Comparison of ENCODE assay signal across 1 cellular context in the genomic region with DNA sequence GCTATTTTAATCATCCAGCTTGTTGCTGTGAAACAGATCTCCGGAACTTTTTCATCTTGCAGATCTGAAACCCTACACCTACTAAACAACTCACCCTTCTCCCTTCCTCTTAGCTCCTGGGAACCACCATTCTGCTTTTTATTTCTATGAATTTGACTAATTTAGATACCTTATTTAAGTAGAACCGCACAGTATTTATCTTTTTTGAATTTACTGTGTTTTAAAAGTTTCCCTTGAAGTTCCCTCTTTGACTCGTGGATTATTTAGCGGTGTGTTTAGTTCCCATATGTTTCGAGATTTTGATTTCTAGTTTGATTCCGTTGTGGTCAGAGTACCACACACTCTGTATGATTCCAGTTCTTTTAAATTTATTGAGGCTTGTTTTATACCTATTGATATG.
TF ChIP-seq lines count a peak whose summit lies in the region.

No MANE protein-coding gene starts in this region.

TF ChIP-seq in HepG2, 621 proteins besides CTCF, POLR2A, EP300 and RAD21:
- TF ChIP-seq, protein P1, sequence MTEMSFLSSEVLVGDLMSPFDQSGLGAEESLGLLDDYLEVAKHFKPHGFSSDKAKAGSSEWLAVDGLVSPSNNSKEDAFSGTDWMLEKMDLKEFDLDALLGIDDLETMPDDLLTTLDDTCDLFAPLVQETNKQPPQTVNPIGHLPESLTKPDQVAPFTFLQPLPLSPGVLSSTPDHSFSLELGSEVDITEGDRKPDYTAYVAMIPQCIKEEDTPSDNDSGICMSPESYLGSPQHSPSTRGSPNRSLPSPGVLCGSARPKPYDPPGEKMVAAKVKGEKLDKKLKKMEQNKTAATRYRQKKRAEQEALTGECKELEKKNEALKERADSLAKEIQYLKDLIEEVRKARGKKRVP (CRISPR knock-in tag; IDR thresholded peaks at IDR 0.05): no peak
- TF ChIP-seq, protein P2, sequence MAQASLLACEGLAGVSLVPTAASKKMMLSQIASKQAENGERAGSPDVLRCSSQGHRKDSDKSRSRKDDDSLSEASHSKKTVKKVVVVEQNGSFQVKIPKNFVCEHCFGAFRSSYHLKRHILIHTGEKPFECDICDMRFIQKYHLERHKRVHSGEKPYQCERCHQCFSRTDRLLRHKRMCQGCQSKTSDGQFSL (CRISPR knock-in tag; IDR thresholded peaks at IDR 0.05): no peak
- no peak for TF ChIP-seq ETV5 (CRISPR knock-in tag; IDR thresholded peaks at IDR 0.05; ENCODE audit: borderline replicate concordance)
- no peak for TF ChIP-seq HOXA7 (CRISPR knock-in tag; IDR thresholded peaks at IDR 0.05)
- TF ChIP-seq, protein P3, sequence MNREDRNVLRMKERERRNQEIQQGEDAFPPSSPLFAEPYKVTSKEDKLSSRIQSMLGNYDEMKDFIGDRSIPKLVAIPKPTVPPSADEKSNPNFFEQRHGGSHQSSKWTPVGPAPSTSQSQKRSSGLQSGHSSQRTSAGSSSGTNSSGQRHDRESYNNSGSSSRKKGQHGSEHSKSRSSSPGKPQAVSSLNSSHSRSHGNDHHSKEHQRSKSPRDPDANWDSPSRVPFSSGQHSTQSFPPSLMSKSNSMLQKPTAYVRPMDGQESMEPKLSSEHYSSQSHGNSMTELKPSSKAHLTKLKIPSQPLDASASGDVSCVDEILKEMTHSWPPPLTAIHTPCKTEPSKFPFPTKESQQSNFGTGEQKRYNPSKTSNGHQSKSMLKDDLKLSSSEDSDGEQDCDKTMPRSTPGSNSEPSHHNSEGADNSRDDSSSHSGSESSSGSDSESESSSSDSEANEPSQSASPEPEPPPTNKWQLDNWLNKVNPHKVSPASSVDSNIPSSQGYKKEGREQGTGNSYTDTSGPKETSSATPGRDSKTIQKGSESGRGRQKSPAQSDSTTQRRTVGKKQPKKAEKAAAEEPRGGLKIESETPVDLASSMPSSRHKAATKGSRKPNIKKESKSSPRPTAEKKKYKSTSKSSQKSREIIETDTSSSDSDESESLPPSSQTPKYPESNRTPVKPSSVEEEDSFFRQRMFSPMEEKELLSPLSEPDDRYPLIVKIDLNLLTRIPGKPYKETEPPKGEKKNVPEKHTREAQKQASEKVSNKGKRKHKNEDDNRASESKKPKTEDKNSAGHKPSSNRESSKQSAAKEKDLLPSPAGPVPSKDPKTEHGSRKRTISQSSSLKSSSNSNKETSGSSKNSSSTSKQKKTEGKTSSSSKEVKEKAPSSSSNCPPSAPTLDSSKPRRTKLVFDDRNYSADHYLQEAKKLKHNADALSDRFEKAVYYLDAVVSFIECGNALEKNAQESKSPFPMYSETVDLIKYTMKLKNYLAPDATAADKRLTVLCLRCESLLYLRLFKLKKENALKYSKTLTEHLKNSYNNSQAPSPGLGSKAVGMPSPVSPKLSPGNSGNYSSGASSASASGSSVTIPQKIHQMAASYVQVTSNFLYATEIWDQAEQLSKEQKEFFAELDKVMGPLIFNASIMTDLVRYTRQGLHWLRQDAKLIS (CRISPR knock-in tag; IDR thresholded peaks at IDR 0.05): no peak
- no peak for TF ChIP-seq KDM2A (CRISPR knock-in tag; IDR thresholded peaks at IDR 0.05; ENCODE audit: borderline replicate concordance, low read depth)
- no peak for TF ChIP-seq ZNF180 (CRISPR knock-in tag; IDR thresholded peaks at IDR 0.05; ENCODE audit: borderline replicate concordance, low read depth)
- no peak for TF ChIP-seq RXRA (CRISPR knock-in tag; IDR thresholded peaks at IDR 0.05)
- TF ChIP-seq, protein P4, sequence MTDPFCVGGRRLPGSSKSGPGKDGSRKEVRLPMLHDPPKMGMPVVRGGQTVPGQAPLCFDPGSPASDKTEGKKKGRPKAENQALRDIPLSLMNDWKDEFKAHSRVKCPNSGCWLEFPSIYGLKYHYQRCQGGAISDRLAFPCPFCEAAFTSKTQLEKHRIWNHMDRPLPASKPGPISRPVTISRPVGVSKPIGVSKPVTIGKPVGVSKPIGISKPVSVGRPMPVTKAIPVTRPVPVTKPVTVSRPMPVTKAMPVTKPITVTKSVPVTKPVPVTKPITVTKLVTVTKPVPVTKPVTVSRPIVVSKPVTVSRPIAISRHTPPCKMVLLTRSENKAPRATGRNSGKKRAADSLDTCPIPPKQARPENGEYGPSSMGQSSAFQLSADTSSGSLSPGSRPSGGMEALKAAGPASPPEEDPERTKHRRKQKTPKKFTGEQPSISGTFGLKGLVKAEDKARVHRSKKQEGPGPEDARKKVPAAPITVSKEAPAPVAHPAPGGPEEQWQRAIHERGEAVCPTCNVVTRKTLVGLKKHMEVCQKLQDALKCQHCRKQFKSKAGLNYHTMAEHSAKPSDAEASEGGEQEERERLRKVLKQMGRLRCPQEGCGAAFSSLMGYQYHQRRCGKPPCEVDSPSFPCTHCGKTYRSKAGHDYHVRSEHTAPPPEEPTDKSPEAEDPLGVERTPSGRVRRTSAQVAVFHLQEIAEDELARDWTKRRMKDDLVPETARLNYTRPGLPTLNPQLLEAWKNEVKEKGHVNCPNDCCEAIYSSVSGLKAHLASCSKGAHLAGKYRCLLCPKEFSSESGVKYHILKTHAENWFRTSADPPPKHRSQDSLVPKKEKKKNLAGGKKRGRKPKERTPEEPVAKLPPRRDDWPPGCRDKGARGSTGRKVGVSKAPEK (CRISPR knock-in tag; IDR thresholded peaks at IDR 0.05; ENCODE audit: borderline replicate concordance): no peak
- no peak for TF ChIP-seq MAFG (CRISPR knock-in tag; IDR thresholded peaks at IDR 0.05)
- TF ChIP-seq, protein P5, sequence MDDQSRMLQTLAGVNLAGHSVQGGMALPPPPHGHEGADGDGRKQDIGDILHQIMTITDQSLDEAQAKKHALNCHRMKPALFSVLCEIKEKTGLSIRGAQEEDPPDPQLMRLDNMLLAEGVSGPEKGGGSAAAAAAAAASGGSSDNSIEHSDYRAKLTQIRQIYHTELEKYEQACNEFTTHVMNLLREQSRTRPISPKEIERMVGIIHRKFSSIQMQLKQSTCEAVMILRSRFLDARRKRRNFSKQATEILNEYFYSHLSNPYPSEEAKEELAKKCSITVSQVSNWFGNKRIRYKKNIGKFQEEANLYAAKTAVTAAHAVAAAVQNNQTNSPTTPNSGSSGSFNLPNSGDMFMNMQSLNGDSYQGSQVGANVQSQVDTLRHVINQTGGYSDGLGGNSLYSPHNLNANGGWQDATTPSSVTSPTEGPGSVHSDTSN (CRISPR knock-in tag; IDR thresholded peaks at IDR 0.05; ENCODE audit: borderline replicate concordance): no peak
- TF ChIP-seq, protein P6, sequence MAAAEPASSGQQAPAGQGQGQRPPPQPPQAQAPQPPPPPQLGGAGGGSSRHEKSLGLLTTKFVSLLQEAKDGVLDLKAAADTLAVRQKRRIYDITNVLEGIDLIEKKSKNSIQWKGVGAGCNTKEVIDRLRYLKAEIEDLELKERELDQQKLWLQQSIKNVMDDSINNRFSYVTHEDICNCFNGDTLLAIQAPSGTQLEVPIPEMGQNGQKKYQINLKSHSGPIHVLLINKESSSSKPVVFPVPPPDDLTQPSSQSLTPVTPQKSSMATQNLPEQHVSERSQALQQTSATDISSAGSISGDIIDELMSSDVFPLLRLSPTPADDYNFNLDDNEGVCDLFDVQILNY (CRISPR knock-in tag; conservative IDR thresholded peaks at IDR 0.05): no peak
- TF ChIP-seq ZNF629 (CRISPR knock-in tag; conservative IDR thresholded peaks at IDR 0.05): no peak
- TF ChIP-seq, protein P7, sequence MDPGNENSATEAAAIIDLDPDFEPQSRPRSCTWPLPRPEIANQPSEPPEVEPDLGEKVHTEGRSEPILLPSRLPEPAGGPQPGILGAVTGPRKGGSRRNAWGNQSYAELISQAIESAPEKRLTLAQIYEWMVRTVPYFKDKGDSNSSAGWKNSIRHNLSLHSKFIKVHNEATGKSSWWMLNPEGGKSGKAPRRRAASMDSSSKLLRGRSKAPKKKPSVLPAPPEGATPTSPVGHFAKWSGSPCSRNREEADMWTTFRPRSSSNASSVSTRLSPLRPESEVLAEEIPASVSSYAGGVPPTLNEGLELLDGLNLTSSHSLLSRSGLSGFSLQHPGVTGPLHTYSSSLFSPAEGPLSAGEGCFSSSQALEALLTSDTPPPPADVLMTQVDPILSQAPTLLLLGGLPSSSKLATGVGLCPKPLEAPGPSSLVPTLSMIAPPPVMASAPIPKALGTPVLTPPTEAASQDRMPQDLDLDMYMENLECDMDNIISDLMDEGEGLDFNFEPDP (CRISPR knock-in tag; conservative IDR thresholded peaks at IDR 0.05): no peak
- no peak for TF ChIP-seq ZNF101 (CRISPR knock-in tag; IDR thresholded peaks at IDR 0.05; ENCODE audit: borderline replicate concordance, low read depth)
- TF ChIP-seq GATAD1 (CRISPR knock-in tag; IDR thresholded peaks at IDR 0.05): no peak
